Comparison of ENCODE assay signal across 11 cellular contexts in genomic region chr6:47161176-47161687, GRCh38.
DNase-seq lines count a peak whose midpoint lies in the region; ATAC-seq, FAIRE-seq and TF ChIP-seq lines count a peak whose summit lies in the region.
"Had no signal": no experiment of that assay in that cellular context is flagged by ENCODE, and none has a peak within 500 bp of the region (broad histone marks: within the 10 kb centered on the region; RNA-seq: fewer than 3 reads in every experiment).

No MANE protein-coding gene starts in this region.

- TF ChIP-seq POLR2A in breast epithelium (IDR thresholded peaks at IDR 0.05): no peak

- TF ChIP-seq CTCF in MCF 10A (IDR thresholded peaks at IDR 0.05; ENCODE audit: unreplicated experiment) (no peak), breast epithelium (IDR thresholded peaks at IDR 0.05) (no peak), chondrocyte (IDR thresholded peaks at IDR 0.05) (no peak)

- no peak overlapping the region for H3K9ac ChIP-seq in subcutaneous abdominal adipose tissue (ENCODE audit: low read length in 5 of 5)

- no TSS peak for BruUV-seq in MCF 10A (replicated peaks; lab: Mats Ljungman, UMichigan)

- POLR2A ChIA-PET in MCF 10A (lab: Yijun Ruan, JAX): interaction anchor here (1.2 kb wide), 1 partner anchor 79 kb away, joined by 3 read pairs; no protein-coding TSS in a partner anchor

- peaks cover 10% of the 10 kb centered on the region for H3K9me3 Mint-ChIP-seq in MCF 10A (ENCODE audit: unreplicated experiment)
- no peaks in the 10 kb centered on the region for H3K9me3 Mint-ChIP-seq in chondrocyte (ENCODE audit: low read depth)

- H3K27me3 ChIP-seq in breast epithelium: no peaks in the 10 kb centered on the region
- H3K27me3 ChIP-seq in subcutaneous abdominal adipose tissue (ENCODE audit: control insufficient read depth in 5 of 5, insufficient read depth in 4 of 5, low read length in 5 of 5): no peaks in the 10 kb centered on the region
- H3K27me3 ChIP-seq: SJSA1 had no signal

- no peak for ATAC-seq in HG03039 (IDR thresholded peaks at IDR 0.05; ENCODE audit: unreplicated experiment)

- H3K4me3 Mint-ChIP-seq in MCF 10A (ENCODE audit: unreplicated experiment) (no peak overlapping the region), chondrocyte (ENCODE audit: unreplicated experiment) (no peak overlapping the region)

- no peaks in the 10 kb centered on the region for H3K36me3 Mint-ChIP-seq in MCF 10A (ENCODE audit: insufficient read depth, unreplicated experiment)
- H3K36me3 Mint-ChIP-seq in chondrocyte (ENCODE audit: low read depth): no peaks in the 10 kb centered on the region

- H3K4me1 Mint-ChIP-seq in MCF 10A (ENCODE audit: insufficient read depth, unreplicated experiment) (peaks cover 7% of the 10 kb centered on the region), chondrocyte (ENCODE audit: low read depth) (peaks cover 4% of the 10 kb centered on the region)

- H3K4me3 ChIP-seq in breast epithelium (no peak overlapping the region), subcutaneous abdominal adipose tissue (ENCODE audit: low read depth in 1 of 5, low read length in 5 of 5) (no peak overlapping the region)
- H3K4me3 ChIP-seq: SJSA1 had no signal

- intact Hi-C loops in MCF 10A (cut with micrococcal nuclease) (no loop called here), breast epithelium (cut with DNase I; ENCODE audit: low total_unique reads) (no loop called here)

- H3K27me3 Mint-ChIP-seq in MCF 10A (ENCODE audit: insufficient read depth, unreplicated experiment) (no peaks in the 10 kb centered on the region), chondrocyte (ENCODE audit: low read depth) (no peaks in the 10 kb centered on the region)

- no peak for FAIRE-seq in frontal cortex (lab: Jason Lieb, UNC)
- FAIRE-seq: H1 had no signal

- H3K4me1 ChIP-seq in breast epithelium (no peaks in the 10 kb centered on the region), subcutaneous abdominal adipose tissue (ENCODE audit: control insufficient read depth in 5 of 5, insufficient read depth in 5 of 5, low read length in 5 of 5) (peaks cover 0 to 28% (median 19%) of the 10 kb centered on the region in 5 donors)
- H3K4me1 ChIP-seq: SJSA1 had no signal

- CTCF ChIA-PET in MCF 10A (lab: Yijun Ruan, JAX): interaction anchor here (1.0 kb wide), 1 partner anchor 65 kb away, joined by 3 read pairs; no protein-coding TSS in a partner anchor

- H3K27ac ChIP-seq in breast epithelium: no peak overlapping the region
- peak overlapping the region; percentile 61 for H3K27ac ChIP-seq in subcutaneous abdominal adipose tissue (ENCODE audit: low read depth, low read length)
- H3K27ac ChIP-seq: SJSA1 had no signal

- DNase-seq in MCF 10A (ENCODE audit: unreplicated experiment) (peak; percentile 86), breast epithelium (ENCODE audit: low spot score in 2 of 2) (no peak), RKO (ENCODE audit: low spot score) (peak; percentile 33), fibroblast of the conjunctiva (ENCODE audit: low read depth) (peak; percentile 74), frontal cortex (ENCODE audit: low spot score in 2 of 2) (no peak), chondrocyte (ENCODE audit: low spot score) (no peak)
- DNase-seq: activated T-cell treated with anti-CD3 and anti-CD28 coated beads for 4 hours had no signal

- H3K9me3 ChIP-seq in breast epithelium (no peaks in the 10 kb centered on the region), subcutaneous abdominal adipose tissue (ENCODE audit: control insufficient read depth in 5 of 5, low read length in 5 of 5) (no peaks in the 10 kb centered on the region)
- H3K9me3 ChIP-seq: SJSA1 had no signal

- no peaks in the 10 kb centered on the region for H3K36me3 ChIP-seq in breast epithelium
- H3K36me3 ChIP-seq in subcutaneous abdominal adipose tissue (ENCODE audit: control insufficient read depth in 5 of 5, insufficient read depth in 5 of 5, low read length in 5 of 5): no peaks in the 10 kb centered on the region
- H3K36me3 ChIP-seq: SJSA1 had no signal

- H3K27ac Mint-ChIP-seq in MCF 10A (ENCODE audit: low read depth, unreplicated experiment) (peak overlapping the region; percentile 57), chondrocyte (ENCODE audit: unreplicated experiment) (no peak overlapping the region)

Comparison
In these comparisons a context has a peak if more than half of its experiments do, and no peak if none do; other contexts are left out.
1. DNase-seq: peak in MCF 10A (single experiment), RKO (single experiment) and fibroblast of the conjunctiva (single experiment); none in breast epithelium (0 of 2), frontal cortex (0 of 2) and chondrocyte (single experiment).